Comparison of ENCODE assay signal across 1 cellular context in genomic region chr6:26158581-26159416, GRCh38.
TF ChIP-seq lines count a peak whose summit lies in the region.

No MANE protein-coding gene starts in this region.

TF ChIP-seq in A549, 52 proteins besides CTCF, POLR2A, EP300 and RAD21 (continued from another document):
- TF ChIP-seq HMGXB4 (CRISPR knock-in tag; IDR thresholded peaks at IDR 0.05; ENCODE audit: borderline replicate concordance), result 0 out of 2 replicates have a peak, but pooled peaks have one; percentile 16
- TF ChIP-seq KDM5A (IDR thresholded peaks at IDR 0.05), result no peak
- TF ChIP-seq KDM1A (IDR thresholded peaks at IDR 0.05; ENCODE audit: low read depth), result no peak
- TF ChIP-seq, protein P1, sequence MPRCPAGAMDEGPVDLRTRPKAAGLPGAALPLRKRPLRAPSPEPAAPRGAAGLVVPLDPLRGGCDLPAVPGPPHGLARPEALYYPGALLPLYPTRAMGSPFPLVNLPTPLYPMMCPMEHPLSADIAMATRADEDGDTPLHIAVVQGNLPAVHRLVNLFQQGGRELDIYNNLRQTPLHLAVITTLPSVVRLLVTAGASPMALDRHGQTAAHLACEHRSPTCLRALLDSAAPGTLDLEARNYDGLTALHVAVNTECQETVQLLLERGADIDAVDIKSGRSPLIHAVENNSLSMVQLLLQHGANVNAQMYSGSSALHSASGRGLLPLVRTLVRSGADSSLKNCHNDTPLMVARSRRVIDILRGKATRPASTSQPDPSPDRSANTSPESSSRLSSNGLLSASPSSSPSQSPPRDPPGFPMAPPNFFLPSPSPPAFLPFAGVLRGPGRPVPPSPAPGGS (IDR thresholded peaks at IDR 0.05), result no peak
- peak; percentile 84 for TF ChIP-seq RARB (CRISPR knock-in tag; IDR thresholded peaks at IDR 0.05)
- TF ChIP-seq HEYL (CRISPR knock-in tag; IDR thresholded peaks at IDR 0.05), result no peak
- no peak for TF ChIP-seq JUNB (IDR thresholded peaks at IDR 0.05)
- TF ChIP-seq CBX2 (IDR thresholded peaks at IDR 0.05; ENCODE audit: borderline replicate concordance, low read depth), result no peak
